Comparison of ENCODE assay signal across 9 cellular contexts in genomic region chr6:117188627-117189201, GRCh38.
DNase-seq lines count a peak whose midpoint lies in the region; ATAC-seq and TF ChIP-seq lines count a peak whose summit lies in the region.
"Had no signal": no experiment of that assay in that cellular context is flagged by ENCODE, and none has a peak within 500 bp of the region (broad histone marks: within the 10 kb centered on the region; RNA-seq: fewer than 3 reads in every experiment).

No MANE protein-coding gene starts in this region.

- no peak overlapping the region for H2AFZ ChIP-seq in GM23248

- H3K4me3 Mint-ChIP-seq in natural killer cell treated with Interleukin-12 subunit alpha and Interleukin-12 subunit beta and Interleukin-15 and Interleukin-18, amount 100 ng/mL, for 72 hours, result no peak overlapping the region

- in situ Hi-C loops in GM23248 (cut with MboI), result no loop called here

- H3K27me3 Mint-ChIP-seq in natural killer cell treated with Interleukin-12 subunit alpha and Interleukin-12 subunit beta and Interleukin-15 and Interleukin-18, amount 100 ng/mL, for 72 hours, result no peaks in the 10 kb centered on the region

- H3K36me3 ChIP-seq in GM23248 (ENCODE audit: low read depth) (no peaks in the 10 kb centered on the region), RWPE2 (ENCODE audit: low read depth) (no peaks in the 10 kb centered on the region)

- H3K4me2 ChIP-seq in GM23248 (ENCODE audit: unreplicated experiment), result no peak overlapping the region

- ATAC-seq in RWPE2 (ENCODE audit: low read depth) (no peak), HG03571 (IDR thresholded peaks at IDR 0.05; ENCODE audit: unreplicated experiment) (no peak)
- ATAC-seq in natural killer cell treated with Interleukin-12 subunit alpha and Interleukin-12 subunit beta and Interleukin-15 and Interleukin-18, amount 100 ng/mL, for 72 hours, result no peak

- no peaks in the 10 kb centered on the region for H3K9me3 ChIP-seq in GM23248 (ENCODE audit: low read depth)
- no peaks in the 10 kb centered on the region for H3K9me3 ChIP-seq in RWPE2 (ENCODE audit: severe bottlenecking)

- TF ChIP-seq CTCF in C4-2B (conservative IDR thresholded peaks at IDR 0.05), result peak; percentile 75
- TF ChIP-seq CTCF in RWPE2 (IDR thresholded peaks at IDR 0.05; ENCODE audit: poor library complexity, severe bottlenecking), result peak; percentile 65

- H3K27ac Mint-ChIP-seq in natural killer cell treated with Interleukin-12 subunit alpha and Interleukin-12 subunit beta and Interleukin-15 and Interleukin-18, amount 100 ng/mL, for 72 hours, result no peak overlapping the region

- 0 to 2% methylated on average over 2 of the region's 2 CpGs for WGBS in GM23248 (ENCODE audit: low coverage in 1 of 2, low lambda C conversion rate in 2 of 2, missing lambda C conversion rate in 2 of 2), 2 experiments

- no peak overlapping the region for H3K4me3 ChIP-seq in GM23248
- no peak overlapping the region for H3K4me3 ChIP-seq in RWPE2 (ENCODE audit: severe bottlenecking)

- no peaks in the 10 kb centered on the region for H3K79me2 ChIP-seq in GM23248 (ENCODE audit: insufficient read depth)

- H3F3A ChIP-seq in GM23248 (ENCODE audit: insufficient read depth), result no peaks in the 10 kb centered on the region

- H3K4me1 Mint-ChIP-seq in natural killer cell treated with Interleukin-12 subunit alpha and Interleukin-12 subunit beta and Interleukin-15 and Interleukin-18, amount 100 ng/mL, for 72 hours (ENCODE audit: low read depth in 2 of 2), result no peaks in the 10 kb centered on the region

- no peak overlapping the region for H3K9ac ChIP-seq in GM23248

- H3K4me1 ChIP-seq in GM23248 (ENCODE audit: insufficient read depth) (no peaks in the 10 kb centered on the region), RWPE2 (ENCODE audit: insufficient read depth, poor library complexity, severe bottlenecking) (no peaks in the 10 kb centered on the region)

- H3K9me2 ChIP-seq in GM23248 (ENCODE audit: insufficient read depth), result no peaks in the 10 kb centered on the region

- H3K36me3 Mint-ChIP-seq in natural killer cell treated with Interleukin-12 subunit alpha and Interleukin-12 subunit beta and Interleukin-15 and Interleukin-18, amount 100 ng/mL, for 72 hours, result no peaks in the 10 kb centered on the region

- H4K20me1 ChIP-seq in GM23248 (ENCODE audit: insufficient read depth), result no peaks in the 10 kb centered on the region

- H3K27ac ChIP-seq in C4-2B (no peak overlapping the region), GM23248 (no peak overlapping the region), RWPE2 (ENCODE audit: poor library complexity, severe bottlenecking) (no peak overlapping the region)

- H3K27me3 ChIP-seq in GM23248 (replicated peaks; ENCODE audit: insufficient read depth), result no peaks in the 10 kb centered on the region
- no peaks in the 10 kb centered on the region for H3K27me3 ChIP-seq in RWPE2 (ENCODE audit: insufficient read depth, poor library complexity, severe bottlenecking)

- H3K9me3 Mint-ChIP-seq in natural killer cell treated with Interleukin-12 subunit alpha and Interleukin-12 subunit beta and Interleukin-15 and Interleukin-18, amount 100 ng/mL, for 72 hours, result peaks cover 3% of the 10 kb centered on the region

- DNase-seq in GM23248 (peak; percentile 34), RWPE2 (ENCODE audit: low spot score) (no peak), kidney tubule cell (ENCODE audit: low spot score) (peak; percentile 22), UCSD-AML1 (lab: John Stamatoyannopoulos, UW; ENCODE audit: unreplicated experiment) (no peak)
- no peak for DNase-seq in natural killer cell treated with Interleukin-12 subunit alpha and Interleukin-12 subunit beta and Interleukin-15 and Interleukin-18, amount 100 ng/mL, for 72 hours (ENCODE audit: low spot score)
- no peak for DNase-seq in central memory CD4-positive, alpha-beta T cell
- DNase-seq: small intestine had no signal

Comparison
In these comparisons a context has a peak if more than half of its experiments do, and no peak if none do; other contexts are left out.
1. DNase-seq: peak in GM23248 (single experiment) and kidney tubule cell (single experiment); none in RWPE2 (single experiment), UCSD-AML1 (single experiment), natural killer cell treated with Interleukin-12 subunit alpha and Interleukin-12 subunit beta and Interleukin-15 and Interleukin-18, amount 100 ng/mL, for 72 hours (single experiment) and central memory CD4-positive, alpha-beta T cell (single experiment).